ENCODE assay signal across 26 cellular contexts in genomic region chr9:73344060-73344459, GRCh38.
DNase-seq lines count a peak whose midpoint lies in the region; ATAC-seq, FAIRE-seq and TF ChIP-seq lines count a peak whose summit lies in the region.
"Had no signal": no experiment of that assay in that cellular context is flagged by ENCODE, and none has a peak within 500 bp of the region (broad histone marks: within the 10 kb centered on the region; RNA-seq: fewer than 3 reads in every experiment).

No MANE protein-coding gene starts in this region.

- no peak for ATAC-seq in K562
- no peak for ATAC-seq in HG02798 (IDR thresholded peaks at IDR 0.05; ENCODE audit: poor library complexity, unreplicated experiment)
- ATAC-seq: CD8-positive, alpha-beta T cell; GM12878 had no signal

- in situ Hi-C loops in K562 (cut with MboI), result no loop called here

- H3K4me2 ChIP-seq in K562 (ENCODE audit: insufficient read depth, low read length), result no peak overlapping the region
- H3K4me2 ChIP-seq: BLaER1 treated with 17β-estradiol and CSF1 and Interleukin-3, amounts not matched to agents 10 nM and 100 nM had no signal

- H3K27ac ChIP-seq in K562 (ENCODE audit: extremely low read depth, low read depth, low read length) (no peak overlapping the region), SJCRH30 (no peak overlapping the region)
- H3K27ac ChIP-seq: BLaER1 treated with 17β-estradiol and CSF1 and Interleukin-3, amounts not matched to agents 10 nM and 100 nM; C4-2B had no signal

- H3K4me1 ChIP-seq in K562 (replicated peaks in 1 of 2; ENCODE audit: control insufficient read depth in 2 of 2, insufficient read depth in 2 of 2, low read length in 2 of 2) (no peaks in the 10 kb centered on the region), SJCRH30 (no peaks in the 10 kb centered on the region)
- H3K4me1 ChIP-seq: BLaER1 treated with 17β-estradiol and CSF1 and Interleukin-3, amounts not matched to agents 10 nM and 100 nM; Caco-2 had no signal

- 48% methylated on average over 3 of the region's 3 CpGs for WGBS in K562 (ENCODE audit: insufficient coverage, low coverage, missing lambda C conversion rate)

- H3K79me2 ChIP-seq in K562 (ENCODE audit: control insufficient read depth, insufficient read depth, low read length), result no peaks in the 10 kb centered on the region

- DNase-seq in D721Med (ENCODE audit: insufficient read length, low spot score) (no peak), H54 (ENCODE audit: insufficient read length, low spot score) (no peak), NCI-H748 (lab: John Stamatoyannopoulos, UW; ENCODE audit: unreplicated experiment) (peak; percentile 71), K562 (ENCODE audit: extremely low read depth in 1 of 4, low spot score in 3 of 4) (no peak), SJCRH30 (no peak), anterior cingulate cortex (lab: John Stamatoyannopoulos, UW) (no peak)
- DNase-seq: 8988T; AML-193; Caco-2; Calu3; CD4-positive, alpha-beta T cell; CD8-positive, alpha-beta T cell; DMS 273 treated with DMSO at 0.1 percent for 48 hours; DMS153; DMS53; DMS79; DND-41; EL; GDM1 had no signal

- no peaks in the 10 kb centered on the region for H4K20me1 ChIP-seq in K562 (replicated peaks; ENCODE audit: control insufficient read depth, insufficient read depth, low read length)
- H4K20me1 ChIP-seq: BLaER1 treated with 17β-estradiol and CSF1 and Interleukin-3, amounts not matched to agents 10 nM and 100 nM had no signal

- H3K27me3 ChIP-seq in K562 (ENCODE audit: control insufficient read depth in 2 of 2, insufficient read depth in 2 of 2, low read length in 2 of 2) (no peaks in the 10 kb centered on the region), SJCRH30 (no peaks in the 10 kb centered on the region)
- H3K27me3 ChIP-seq: BLaER1 treated with 17β-estradiol and CSF1 and Interleukin-3, amounts not matched to agents 10 nM and 100 nM had no signal

- CTCF ChIA-PET in K562 (lab: Yijun Ruan, JAX; ENCODE audit: low intra/inter-chr PET ratio), result no interaction called here

- H3K4me3 ChIP-seq in K562, result no peak overlapping the region
- H3K4me3 ChIP-seq in SJCRH30, result no peak overlapping the region
- H3K4me3 ChIP-seq: BLaER1 treated with 17β-estradiol and CSF1 and Interleukin-3, amounts not matched to agents 10 nM and 100 nM; GM12878 had no signal

- TF ChIP-seq POLR2A in H54 (IDR thresholded peaks at IDR 0.05; ENCODE audit: low read depth, low read length) (no peak), K562 (conservative IDR thresholded peaks at IDR 0.05) (no peak)

- intact Hi-C loops in K562 (cut with micrococcal nuclease), result no loop called here

- FAIRE-seq in D721Med (lab: Jason Lieb, UNC), result peak; percentile 21
- FAIRE-seq in H54 (lab: Jason Lieb, UNC), result peak; percentile 69
- FAIRE-seq in K562 (lab: Jason Lieb, UNC), result no peak
- FAIRE-seq: A204.1, GM12878, GM12892, GM18507 had no signal

- no peaks in the 10 kb centered on the region for H3K9me1 ChIP-seq in K562 (ENCODE audit: control insufficient read depth, insufficient read depth, low read length)

- TF ChIP-seq RAD21 in K562 (CRISPR knock-in tag; conservative IDR thresholded peaks at IDR 0.05 in 1 of 2, IDR thresholded peaks at IDR 0.05 in 1 of 2), result no peak

- no peak overlapping the region for H3K9ac ChIP-seq in K562 (ENCODE audit: insufficient read depth in 1 of 2, low read depth in 2 of 2, low read length in 2 of 2)
- H3K9ac ChIP-seq: BLaER1 treated with 17β-estradiol and CSF1 and Interleukin-3, amounts not matched to agents 10 nM and 100 nM had no signal

- H2AFZ ChIP-seq in K562 (ENCODE audit: low read depth, low read length), result no peak overlapping the region

- no peaks in the 10 kb centered on the region for H3K36me3 ChIP-seq in K562 (ENCODE audit: control insufficient read depth, insufficient read depth, low read length)
- H3K36me3 ChIP-seq in SJCRH30, result no peaks in the 10 kb centered on the region
- H3K36me3 ChIP-seq: BLaER1 treated with 17β-estradiol and CSF1 and Interleukin-3, amounts not matched to agents 10 nM and 100 nM had no signal

- TF ChIP-seq EP300 in K562 (IDR thresholded peaks at IDR 0.05; ENCODE audit: low read length), result no peak

- POLR2A ChIA-PET in K562 (lab: Yijun Ruan, JAX), result no interaction called here

- no peak for TF ChIP-seq CTCF in D721Med (IDR thresholded peaks at IDR 0.05; ENCODE audit: insufficient read depth, missing control alignments)
- TF ChIP-seq CTCF in K562 (IDR thresholded peaks at IDR 0.05 in 2 of 3, conservative IDR thresholded peaks at IDR 0.05 in 1 of 3; ENCODE audit: insufficient read depth in 2 of 3, low read depth in 1 of 3, low read length in 3 of 3), result no peak

- BruUV-seq in K562 (replicated peaks; lab: Mats Ljungman, UMichigan), result no TSS peak

- H3K9me3 ChIP-seq in K562 (replicated peaks; ENCODE audit: control insufficient read depth, insufficient read depth, low read depth, low read length) (no peaks in the 10 kb centered on the region), SJCRH30 (replicated peaks) (no peaks in the 10 kb centered on the region)
- H3K9me3 ChIP-seq: BLaER1 treated with 17β-estradiol and CSF1 and Interleukin-3, amounts not matched to agents 10 nM and 100 nM; Caco-2 had no signal

TF ChIP-seq in K562, 482 proteins besides CTCF, POLR2A, EP300 and RAD21:
- TF ChIP-seq CEBPG (CRISPR knock-in tag; IDR thresholded peaks at IDR 0.05), result no peak
- TF ChIP-seq CEBPG (tag; conservative IDR thresholded peaks at IDR 0.05 in 1 of 2, IDR thresholded peaks at IDR 0.05 in 1 of 2), result peak in 1 of 2 experiments; percentile 63; a peak in 2 of 4 replicates
- no peak for TF ChIP-seq MYC (IDR thresholded peaks at IDR 0.05; ENCODE audit: low read depth, low read length)
- TF ChIP-seq MYC (CRISPR knock-in tag; IDR thresholded peaks at IDR 0.05; ENCODE audit: borderline replicate concordance, low read depth), result no peak
- TF ChIP-seq, protein P1, sequence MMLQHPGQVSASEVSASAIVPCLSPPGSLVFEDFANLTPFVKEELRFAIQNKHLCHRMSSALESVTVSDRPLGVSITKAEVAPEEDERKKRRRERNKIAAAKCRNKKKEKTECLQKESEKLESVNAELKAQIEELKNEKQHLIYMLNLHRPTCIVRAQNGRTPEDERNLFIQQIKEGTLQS (IDR thresholded peaks at IDR 0.05), result peak; percentile 26; the same call in 1 of the 2 replicates
- TF ChIP-seq, protein P1 (CRISPR knock-in tag; conservative IDR thresholded peaks at IDR 0.05), result no peak
